Comparison of ENCODE assay signal across 8 cellular contexts in the genomic region with DNA sequence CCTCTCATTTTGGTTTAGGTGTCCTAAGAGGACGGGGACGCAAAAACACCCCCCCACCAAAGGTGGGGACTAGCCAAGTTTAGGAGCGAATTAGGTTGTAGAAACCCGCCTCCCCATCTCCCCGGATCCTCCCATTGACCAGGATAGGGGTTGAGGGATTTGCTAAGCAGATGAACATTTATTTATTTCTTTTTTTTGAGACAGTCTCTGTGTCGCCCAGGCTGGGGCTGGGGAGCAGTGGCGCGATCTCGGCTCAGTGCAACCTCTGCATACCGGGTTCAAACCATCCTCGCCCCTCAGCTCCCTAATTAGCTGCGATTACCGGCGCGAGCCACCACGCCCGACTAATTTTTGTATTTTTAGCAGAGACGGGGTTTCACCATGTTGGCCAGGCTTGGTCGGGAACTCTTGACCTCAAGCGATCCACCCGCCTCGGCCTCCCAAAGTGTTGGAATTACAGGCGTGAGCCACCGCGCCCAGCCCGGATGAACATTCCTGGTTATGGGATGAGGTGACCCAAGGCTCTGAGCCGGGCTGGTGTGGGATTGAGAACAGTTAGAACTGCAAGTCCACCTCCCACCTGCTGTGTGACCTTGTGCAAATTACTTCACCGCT. TPM values are rescaled to one million over a fixed set of nuclear protein-coding genes. Genes with fewer than 3 reads are reported as not detected.
DNase-seq lines count a peak whose midpoint lies in the region; TF ChIP-seq lines count a peak whose summit lies in the region.

No MANE protein-coding gene starts in this region.

- DNase-seq in NCI-H2171 treated with DMSO at 0.1 percent for 48 hours (lab: John Stamatoyannopoulos, UW) = peak; percentile 52
- DNase-seq in NCI-H2171 (lab: John Stamatoyannopoulos, UW) = no peak
- peak; percentile 38 for DNase-seq in NCI-H446 treated with DMSO at 0.1 percent for 48 hours (lab: John Stamatoyannopoulos, UW)
- peak; percentile 46 for DNase-seq in cerebellum (ENCODE audit: low spot score)
- DNase-seq in lower leg skin (ENCODE audit: low spot score in 2 of 2) = peak; percentile 25 to 91
- no peak for DNase-seq in A172 (ENCODE audit: low spot score)
- DNase-seq in HuH-7 (ENCODE audit: low spot score) = no peak

- peak overlapping the region; percentile 76 for H3K4me3 ChIP-seq in lower leg skin (ENCODE audit: low read depth, poor library complexity, severe bottlenecking)
- H3K4me3 ChIP-seq in thymus (ENCODE audit: low read length) = peak overlapping the region; percentile 79

- no peaks in the 10 kb centered on the region for H3K9me3 ChIP-seq in thymus (ENCODE audit: control insufficient read depth)

- H3K36me3 ChIP-seq in thymus (ENCODE audit: control insufficient read depth, insufficient read depth) = peaks cover 7% of the 10 kb centered on the region

- no peak for TF ChIP-seq CTCF in lower leg skin (IDR thresholded peaks at IDR 0.05)

- H3K4me1 ChIP-seq in thymus (ENCODE audit: control insufficient read depth, insufficient read depth, low read length) = peaks cover 15% of the 10 kb centered on the region

- WGBS in lower leg skin, 2 donors = 3 to 6% methylated on average over 27 to 28 of the region's 28 CpGs
- 18% methylated on average over 28 of the region's 28 CpGs for WGBS in thymus

- peak overlapping the region; percentile 99 for H3K27ac ChIP-seq in thymus (ENCODE audit: low read depth)

- TF ChIP-seq POLR2A in lower leg skin (IDR thresholded peaks at IDR 0.05) = no peak

- intact Hi-C loops in lower leg skin (cut with DNase I; ENCODE audit: low total_unique reads) = loop anchor here (5.0 kb wide), 1 partner anchor 53 kb away; a partner anchor contains a TSS

- H3K27me3 ChIP-seq in thymus (ENCODE audit: control insufficient read depth, insufficient read depth) = no peaks in the 10 kb centered on the region

RNA-seq across cellular contexts. Expression of a gene that starts 0.9 kb away (rescaled TPM):
- total RNA-seq in cerebellum (127 TPM), lower leg skin (100 to 1,000 TPM; 200 to 226 (median 224) TPM)
- 95.2 TPM for polyA plus RNA-seq in thymus
- 301 and 306 TPM in 2 replicates for total RNA-seq in A172 (2014; rRNA removed; shearing (Covaris generic))

RNA-seq across cellular contexts. Expression of a gene that starts 19.4 kb away (rescaled TPM):
- 29.0 TPM for total RNA-seq in cerebellum
- total RNA-seq in lower leg skin = 10 to 100 TPM; 15.3 to 35.3 (median 24.7) TPM
- polyA plus RNA-seq in thymus = 13.3 TPM
- total RNA-seq in A172 (2014; rRNA removed; shearing (Covaris generic)) = 7.0 and 32.6 TPM in 2 replicates

RNA-seq across cellular contexts. Expression of a gene that starts 51.0 kb away (rescaled TPM):
- total RNA-seq in cerebellum = 27.1 TPM
- total RNA-seq in lower leg skin = 10 to 100 TPM in 2 of 4 donors, 1 to 10 TPM in 2; 7.8 to 12.6 (median 9.8) TPM
- 5.2 TPM for polyA plus RNA-seq in thymus
- total RNA-seq in A172 (2014; rRNA removed; shearing (Covaris generic)) = 6.1 and 17.5 TPM in 2 replicates

Comparison
In these comparisons a context has a peak if more than half of its experiments do, and no peak if none do; other contexts are left out.
1. DNase-seq: peak in NCI-H2171 treated with DMSO at 0.1 percent for 48 hours (single experiment), NCI-H446 treated with DMSO at 0.1 percent for 48 hours (single experiment), cerebellum (single experiment) and lower leg skin (2 of 2); none in NCI-H2171 (single experiment), A172 (single experiment) and HuH-7 (single experiment).